ENCODE assay signal across 8 cellular contexts in the genomic region with DNA sequence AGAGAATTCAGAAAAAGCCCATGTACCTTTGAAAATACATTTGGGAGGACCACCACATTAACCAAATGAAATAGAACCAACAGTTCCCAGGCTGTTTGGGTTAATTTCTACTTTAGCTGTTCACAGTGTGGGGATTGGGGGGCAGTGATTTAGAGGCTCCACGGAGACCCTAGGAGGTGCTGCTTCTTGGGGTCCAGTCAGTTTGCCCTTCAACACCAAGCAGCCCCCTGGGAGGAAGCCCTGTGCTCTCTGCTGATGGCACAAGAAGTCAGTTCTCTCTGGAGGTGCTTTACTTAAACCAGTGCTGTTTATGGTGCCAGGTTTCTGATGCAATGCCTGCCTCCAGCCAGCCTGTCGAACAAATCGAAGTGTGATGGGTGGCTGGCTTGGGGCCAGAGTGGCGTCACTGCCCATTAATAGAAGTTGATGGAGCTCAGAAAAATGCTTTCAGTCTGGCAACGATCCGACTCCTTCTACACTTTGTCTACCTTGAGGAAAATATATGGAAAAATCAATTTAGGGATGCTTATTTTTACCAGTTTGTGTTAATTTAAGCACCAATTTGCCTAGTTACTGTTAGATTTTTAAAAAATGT.
DNase-seq lines count a peak whose midpoint lies in the region; ATAC-seq and TF ChIP-seq lines count a peak whose summit lies in the region.

No MANE protein-coding gene starts in this region.

- peak; percentile 0 for DNase-seq in NCI-H510A treated with DMSO at 0.1 percent for 48 hours (lab: John Stamatoyannopoulos, UW)
- no peak for DNase-seq in NCI-H510A (lab: John Stamatoyannopoulos, UW)
- peak; percentile 85 to 93 (median 92) for DNase-seq in body of pancreas
- DNase-seq in iPS-NIHi11 (ENCODE audit: low spot score): peak; percentile 30
- DNase-seq in upper lobe of right lung: peak; percentile 85
- DNase-seq in SKM-1 (lab: John Stamatoyannopoulos, UW; ENCODE audit: unreplicated experiment): no peak
- no peak for DNase-seq in H7
- no peak for DNase-seq in ACHN

- TF ChIP-seq CTCF in body of pancreas (IDR thresholded peaks at IDR 0.05) (no peak), upper lobe of right lung (IDR thresholded peaks at IDR 0.05) (no peak)

- H3K4me1 ChIP-seq in body of pancreas (peaks cover 12% of the 10 kb centered on the region), upper lobe of right lung (peaks cover 22% of the 10 kb centered on the region)

- H3K27me3 ChIP-seq in body of pancreas: no peaks in the 10 kb centered on the region
- no peaks in the 10 kb centered on the region for H3K27me3 ChIP-seq in upper lobe of right lung
- H3K27me3 ChIP-seq in H7 (ENCODE audit: control insufficient read depth, insufficient read depth, low read length): no peaks in the 10 kb centered on the region

- H3K4me3 ChIP-seq in body of pancreas (no peak overlapping the region), upper lobe of right lung (no peak overlapping the region), H7 (ENCODE audit: insufficient read depth, low read depth, low read length) (no peak overlapping the region)

- in situ Hi-C loops in ACHN (cut with HindIII; ENCODE audit: low pct_ligation_motif_present, low pct_unique_long_range_greater_than_20kb, low sequenced_read_pairs): no loop called here

- intact Hi-C loops in body of pancreas (cut with DNase I) (no loop called here), upper lobe of right lung (cut with DNase I) (no loop called here)

- no peaks in the 10 kb centered on the region for H3K36me3 ChIP-seq in body of pancreas (replicated peaks in 1 of 2; ENCODE audit: insufficient read depth in 1 of 2, low read depth in 2 of 2)
- H3K36me3 ChIP-seq in upper lobe of right lung: no peaks in the 10 kb centered on the region
- no peaks in the 10 kb centered on the region for H3K36me3 ChIP-seq in H7 (replicated peaks; ENCODE audit: control insufficient read depth, insufficient read depth, low read length)

- H3K27ac ChIP-seq in body of pancreas (peak overlapping the region; percentile 21 to 43 (median 38)), upper lobe of right lung (no peak overlapping the region)

- WGBS in body of pancreas, 2 donors: 16 to 20% methylated on average over 6 of the region's 6 CpGs

- ATAC-seq in body of pancreas (peak; percentile 88), upper lobe of right lung (peak; percentile 20)

- no peak for TF ChIP-seq POLR2A in body of pancreas (IDR thresholded peaks at IDR 0.05)

- no peaks in the 10 kb centered on the region for H3K9me3 ChIP-seq in body of pancreas
- no peaks in the 10 kb centered on the region for H3K9me3 ChIP-seq in upper lobe of right lung

Comparison
In these comparisons a context has a peak if more than half of its experiments do, and no peak if none do; other contexts are left out.
1. DNase-seq: peak in NCI-H510A treated with DMSO at 0.1 percent for 48 hours (single experiment), body of pancreas (4 of 4), iPS-NIHi11 (single experiment) and upper lobe of right lung (single experiment); none in NCI-H510A (single experiment), SKM-1 (single experiment), H7 (single experiment) and ACHN (single experiment).